1 cellular context compared by ENCODE assay signal in genomic region chr20:1661542-1662299, GRCh38.
TF ChIP-seq lines count a peak whose summit lies in the region.

No MANE protein-coding gene starts in this region.

TF ChIP-seq in GM23338, 12 proteins besides CTCF, POLR2A, EP300 and RAD21 (continued from another document):
- TF ChIP-seq, protein P1, sequence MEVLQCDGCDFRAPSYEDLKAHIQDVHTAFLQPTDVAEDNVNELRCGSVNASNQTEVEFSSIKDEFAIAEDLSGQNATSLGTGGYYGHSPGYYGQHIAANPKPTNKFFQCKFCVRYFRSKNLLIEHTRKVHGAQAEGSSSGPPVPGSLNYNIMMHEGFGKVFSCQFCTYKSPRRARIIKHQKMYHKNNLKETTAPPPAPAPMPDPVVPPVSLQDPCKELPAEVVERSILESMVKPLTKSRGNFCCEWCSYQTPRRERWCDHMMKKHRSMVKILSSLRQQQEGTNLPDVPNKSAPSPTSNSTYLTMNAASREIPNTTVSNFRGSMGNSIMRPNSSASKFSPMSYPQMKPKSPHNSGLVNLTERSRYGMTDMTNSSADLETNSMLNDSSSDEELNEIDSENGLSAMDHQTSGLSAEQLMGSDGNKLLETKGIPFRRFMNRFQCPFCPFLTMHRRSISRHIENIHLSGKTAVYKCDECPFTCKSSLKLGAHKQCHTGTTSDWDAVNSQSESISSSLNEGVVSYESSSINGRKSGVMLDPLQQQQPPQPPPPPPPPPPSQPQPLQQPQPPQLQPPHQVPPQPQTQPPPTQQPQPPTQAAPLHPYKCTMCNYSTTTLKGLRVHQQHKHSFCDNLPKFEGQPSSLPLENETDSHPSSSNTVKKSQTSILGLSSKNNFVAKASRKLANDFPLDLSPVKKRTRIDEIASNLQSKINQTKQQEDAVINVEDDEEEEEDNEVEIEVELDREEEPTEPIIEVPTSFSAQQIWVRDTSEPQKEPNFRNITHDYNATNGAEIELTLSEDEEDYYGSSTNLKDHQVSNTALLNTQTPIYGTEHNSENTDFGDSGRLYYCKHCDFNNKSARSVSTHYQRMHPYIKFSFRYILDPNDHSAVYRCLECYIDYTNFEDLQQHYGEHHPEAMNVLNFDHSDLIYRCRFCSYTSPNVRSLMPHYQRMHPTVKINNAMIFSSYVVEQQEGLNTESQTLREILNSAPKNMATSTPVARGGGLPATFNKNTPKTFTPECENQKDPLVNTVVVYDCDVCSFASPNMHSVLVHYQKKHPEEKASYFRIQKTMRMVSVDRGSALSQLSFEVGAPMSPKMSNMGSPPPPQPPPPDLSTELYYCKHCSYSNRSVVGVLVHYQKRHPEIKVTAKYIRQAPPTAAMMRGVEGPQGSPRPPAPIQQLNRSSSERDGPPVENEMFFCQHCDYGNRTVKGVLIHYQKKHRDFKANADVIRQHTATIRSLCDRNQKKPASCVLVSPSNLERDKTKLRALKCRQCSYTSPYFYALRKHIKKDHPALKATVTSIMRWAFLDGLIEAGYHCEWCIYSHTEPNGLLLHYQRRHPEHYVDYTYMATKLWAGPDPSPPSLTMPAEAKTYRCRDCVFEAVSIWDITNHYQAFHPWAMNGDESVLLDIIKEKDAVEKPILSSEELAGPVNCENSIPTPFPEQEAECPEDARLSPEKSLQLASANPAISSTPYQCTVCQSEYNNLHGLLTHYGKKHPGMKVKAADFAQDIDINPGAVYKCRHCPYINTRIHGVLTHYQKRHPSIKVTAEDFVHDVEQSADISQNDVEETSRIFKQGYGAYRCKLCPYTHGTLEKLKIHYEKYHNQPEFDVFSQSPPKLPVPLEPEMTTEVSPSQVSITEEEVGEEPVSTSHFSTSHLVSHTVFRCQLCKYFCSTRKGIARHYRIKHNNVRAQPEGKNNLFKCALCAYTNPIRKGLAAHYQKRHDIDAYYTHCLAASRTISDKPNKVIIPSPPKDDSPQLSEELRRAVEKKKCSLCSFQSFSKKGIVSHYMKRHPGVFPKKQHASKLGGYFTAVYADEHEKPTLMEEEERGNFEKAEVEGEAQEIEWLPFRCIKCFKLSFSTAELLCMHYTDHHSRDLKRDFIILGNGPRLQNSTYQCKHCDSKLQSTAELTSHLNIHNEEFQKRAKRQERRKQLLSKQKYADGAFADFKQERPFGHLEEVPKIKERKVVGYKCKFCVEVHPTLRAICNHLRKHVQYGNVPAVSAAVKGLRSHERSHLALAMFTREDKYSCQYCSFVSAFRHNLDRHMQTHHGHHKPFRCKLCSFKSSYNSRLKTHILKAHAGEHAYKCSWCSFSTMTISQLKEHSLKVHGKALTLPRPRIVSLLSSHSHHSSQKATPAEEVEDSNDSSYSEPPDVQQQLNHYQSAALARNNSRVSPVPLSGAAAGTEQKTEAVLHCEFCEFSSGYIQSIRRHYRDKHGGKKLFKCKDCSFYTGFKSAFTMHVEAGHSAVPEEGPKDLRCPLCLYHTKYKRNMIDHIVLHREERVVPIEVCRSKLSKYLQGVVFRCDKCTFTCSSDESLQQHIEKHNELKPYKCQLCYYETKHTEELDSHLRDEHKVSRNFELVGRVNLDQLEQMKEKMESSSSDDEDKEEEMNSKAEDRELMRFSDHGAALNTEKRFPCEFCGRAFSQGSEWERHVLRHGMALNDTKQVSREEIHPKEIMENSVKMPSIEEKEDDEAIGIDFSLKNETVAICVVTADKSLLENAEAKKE (CRISPR knock-in tag; IDR thresholded peaks at IDR 0.05) = no peak
- no peak for TF ChIP-seq POLR2AphosphoS5 (IDR thresholded peaks at IDR 0.05; ENCODE audit: low read depth)
- TF ChIP-seq EZH2 (IDR thresholded peaks at IDR 0.05; ENCODE audit: low read depth, unreplicated experiment) = no peak
- TF ChIP-seq, protein P2, sequence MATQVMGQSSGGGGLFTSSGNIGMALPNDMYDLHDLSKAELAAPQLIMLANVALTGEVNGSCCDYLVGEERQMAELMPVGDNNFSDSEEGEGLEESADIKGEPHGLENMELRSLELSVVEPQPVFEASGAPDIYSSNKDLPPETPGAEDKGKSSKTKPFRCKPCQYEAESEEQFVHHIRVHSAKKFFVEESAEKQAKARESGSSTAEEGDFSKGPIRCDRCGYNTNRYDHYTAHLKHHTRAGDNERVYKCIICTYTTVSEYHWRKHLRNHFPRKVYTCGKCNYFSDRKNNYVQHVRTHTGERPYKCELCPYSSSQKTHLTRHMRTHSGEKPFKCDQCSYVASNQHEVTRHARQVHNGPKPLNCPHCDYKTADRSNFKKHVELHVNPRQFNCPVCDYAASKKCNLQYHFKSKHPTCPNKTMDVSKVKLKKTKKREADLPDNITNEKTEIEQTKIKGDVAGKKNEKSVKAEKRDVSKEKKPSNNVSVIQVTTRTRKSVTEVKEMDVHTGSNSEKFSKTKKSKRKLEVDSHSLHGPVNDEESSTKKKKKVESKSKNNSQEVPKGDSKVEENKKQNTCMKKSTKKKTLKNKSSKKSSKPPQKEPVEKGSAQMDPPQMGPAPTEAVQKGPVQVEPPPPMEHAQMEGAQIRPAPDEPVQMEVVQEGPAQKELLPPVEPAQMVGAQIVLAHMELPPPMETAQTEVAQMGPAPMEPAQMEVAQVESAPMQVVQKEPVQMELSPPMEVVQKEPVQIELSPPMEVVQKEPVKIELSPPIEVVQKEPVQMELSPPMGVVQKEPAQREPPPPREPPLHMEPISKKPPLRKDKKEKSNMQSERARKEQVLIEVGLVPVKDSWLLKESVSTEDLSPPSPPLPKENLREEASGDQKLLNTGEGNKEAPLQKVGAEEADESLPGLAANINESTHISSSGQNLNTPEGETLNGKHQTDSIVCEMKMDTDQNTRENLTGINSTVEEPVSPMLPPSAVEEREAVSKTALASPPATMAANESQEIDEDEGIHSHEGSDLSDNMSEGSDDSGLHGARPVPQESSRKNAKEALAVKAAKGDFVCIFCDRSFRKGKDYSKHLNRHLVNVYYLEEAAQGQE (IDR thresholded peaks at IDR 0.05; ENCODE audit: unreplicated experiment) = no peak
TF ChIP-seq in GM23338: peak in this region for 0.
